Comparison of ENCODE assay signal across 8 cellular contexts in genomic region chr19:18192673-18193387, GRCh38. TPM values are rescaled to one million over a fixed set of nuclear protein-coding genes. Genes with fewer than 3 reads are reported as not detected.
A peak's percentile ranks its signal among the peaks of the same experiment; 100 is the strongest.
DNase-seq lines count a peak whose midpoint lies in the region; ATAC-seq, FAIRE-seq and TF ChIP-seq lines count a peak whose summit lies in the region.

Gene MPV17L2, plus strand, starts transcription at chr19:18193218. Its CDS starts 64 bp downstream, at chr19:18193282.

- H3K9me3 ChIP-seq in HUES64 (ENCODE audit: insufficient read depth, low read depth, low read length) (no peaks in the 10 kb centered on the region), OCI-LY1 (ENCODE audit: low read length) (no peaks in the 10 kb centered on the region), mesodermal cell (ENCODE audit: control insufficient read depth, low read length) (no peaks in the 10 kb centered on the region)

- H3K4me1 ChIP-seq in HUES64 (ENCODE audit: insufficient read depth, low read length) (peaks cover 10% of the 10 kb centered on the region), OCI-LY1 (ENCODE audit: insufficient read depth, low read length, severe bottlenecking) (peaks cover 38% of the 10 kb centered on the region), mesodermal cell (ENCODE audit: control insufficient read depth, insufficient read depth, low read length, poor library complexity, severe bottlenecking) (peaks cover 3% of the 10 kb centered on the region)

- peak; percentile 100 for DNase-seq in Caki2 (ENCODE audit: low read depth)
- peak; percentile 97 for DNase-seq in activated CD8-positive, alpha-beta memory T cell treated with anti-CD3 and anti-CD28 coated beads, Interleukin-2, amount 50 U/mL, for 48 hours
- peak; percentile 96 to 98 for DNase-seq in stimulated activated CD8-positive, alpha-beta memory T cell treated with anti-CD3 and anti-CD28 coated beads, Interleukin-15, amount 100 ng/mL, for 4 hours (ENCODE audit: low read depth in 2 of 2)

- H3F3A ChIP-seq in OCI-LY1 (ENCODE audit: insufficient read depth, low read length): peaks cover 11% of the 10 kb centered on the region; the same call in 1 of the 2 replicates

- H3K4me3 ChIP-seq in HUES64 (ENCODE audit: low read length): peak within 1 kb of the TSS; percentile 81
- peak within 1 kb of the TSS; percentile 69 for H3K4me3 ChIP-seq in OCI-LY1 (ENCODE audit: low read depth, low read length, poor library complexity, severe bottlenecking)
- H3K4me3 ChIP-seq in mesodermal cell (ENCODE audit: extremely low read depth, insufficient read depth, low read length, poor library complexity, severe bottlenecking): peak within 1 kb of the TSS; percentile 89

- FAIRE-seq in endometrium (lab: Jason Lieb, UNC): peak; percentile 100

- WGBS in HUES64: under 1% methylated on average over 74 of the region's 74 CpGs
- WGBS in mesodermal cell (ENCODE audit: insufficient coverage in 2 of 2), 2 experiments: 1% methylated on average over 68 to 70 of the region's 74 CpGs

- H3K36me3 ChIP-seq in HUES64 (ENCODE audit: insufficient read depth, low read length) (peaks cover 22% of the 10 kb centered on the region), OCI-LY1 (ENCODE audit: insufficient read depth, low read length) (peaks cover 20% of the 10 kb centered on the region; the same call in 1 of the 2 replicates), mesodermal cell (ENCODE audit: control insufficient read depth, insufficient read depth, low read length) (peaks cover 17% of the 10 kb centered on the region)

- H4K20me1 ChIP-seq in OCI-LY1 (ENCODE audit: insufficient read depth, low read length): no peaks in the 10 kb centered on the region

- H3K79me2 ChIP-seq in OCI-LY1 (ENCODE audit: insufficient read depth, low read length): no peaks in the 10 kb centered on the region

- H3K9ac ChIP-seq in HUES64 (ENCODE audit: low read depth, low read length) (peak within 1 kb of the TSS; percentile 67), OCI-LY1 (ENCODE audit: low read length) (peak within 1 kb of the TSS; percentile 68)

- peak; percentile 81 for ATAC-seq in GM21447 (IDR thresholded peaks at IDR 0.05; ENCODE audit: unreplicated experiment)

- H3K27ac ChIP-seq in HUES64 (ENCODE audit: low read depth, low read length): peak within 1 kb of the TSS; percentile 60
- H3K27ac ChIP-seq in OCI-LY1 (ENCODE audit: low read depth, low read length, poor library complexity, severe bottlenecking): peak within 1 kb of the TSS; percentile 89
- H3K27ac ChIP-seq in mesodermal cell (ENCODE audit: low read depth, low read length, severe bottlenecking): peak within 1 kb of the TSS; percentile 91

- H3K27me3 ChIP-seq in HUES64 (ENCODE audit: insufficient read depth, low read length) (no peaks in the 10 kb centered on the region), OCI-LY1 (ENCODE audit: insufficient read depth, low read length) (no peaks in the 10 kb centered on the region)

- H3K4me2 ChIP-seq in OCI-LY1 (ENCODE audit: low read length): peak within 1 kb of the TSS; percentile 87

- TF ChIP-seq CTCF in OCI-LY1 (IDR thresholded peaks at IDR 0.05; ENCODE audit: low read length): no peak

- in situ Hi-C loops in Caki2 (cut with HindIII; ENCODE audit: low pct_unique_long_range_greater_than_20kb, low sequenced_read_pairs): no loop called here

- no peak within 1 kb of the TSS for H2AFZ ChIP-seq in OCI-LY1 (ENCODE audit: low read length)

- no peaks in the 10 kb centered on the region for H3K9me2 ChIP-seq in OCI-LY1 (ENCODE audit: low read depth, low read length)

RNA-seq across cellular contexts. Expression of gene MPV17L2, which starts in this region (rescaled TPM):
- 10.3 and 22.3 TPM in 2 replicates for total RNA-seq in Caki2 (2014; rRNA removed; shearing (Covaris generic); ENCODE audit: low replicate concordance)
- polyA plus RNA-seq in HUES64 (2013, experiment 1 of 2): 25.7 TPM
- polyA plus RNA-seq in HUES64 (2013, experiment 2 of 2): 25.9 TPM
- 27.5 TPM for polyA plus RNA-seq in mesodermal cell (2013, experiment 1 of 2)
- 21.6 TPM for polyA plus RNA-seq in mesodermal cell (2013, experiment 2 of 2)

Comparison
In these comparisons a context has a peak if more than half of its experiments do, and no peak if none do; other contexts are left out.
1. Peak in every context shown above with its lines: DNase-seq, ATAC-seq, H3K4me3 ChIP-seq and H3K27ac ChIP-seq.